Comparison of ENCODE assay signal across 19 cellular contexts in the genomic region with DNA sequence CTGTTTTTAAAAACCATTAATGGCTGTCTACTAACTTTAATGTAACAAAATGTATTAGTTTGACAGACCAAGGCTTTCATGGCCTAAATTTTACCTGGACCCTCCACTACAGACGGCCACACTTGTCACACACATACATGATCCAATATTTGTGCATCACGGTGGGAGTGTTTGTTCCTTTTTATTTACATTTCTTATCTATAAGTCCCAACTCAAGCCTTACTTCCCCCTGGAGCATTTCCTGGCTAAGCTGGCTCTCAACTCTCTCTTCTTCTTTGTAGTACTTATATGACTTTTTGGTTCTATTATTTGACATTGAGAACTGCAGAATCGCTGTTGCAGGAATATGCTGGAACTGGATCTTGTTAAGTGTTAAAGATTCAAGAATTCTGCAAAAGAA.
"Had no signal": no experiment of that assay in that cellular context is flagged by ENCODE, and none has a peak within 500 bp of the region (broad histone marks: within the 10 kb centered on the region; RNA-seq: fewer than 3 reads in every experiment).

No MANE protein-coding gene starts in this region.

- H3K36me3 ChIP-seq: breast epithelium, colonic mucosa, esophagus muscularis mucosa, gastrocnemius medialis, spleen had no signal

- H3K9me3 ChIP-seq: breast epithelium, colonic mucosa, esophagus muscularis mucosa, gastrocnemius medialis, spleen, testis had no signal

- H3K4me3 ChIP-seq: breast epithelium, colonic mucosa, esophagus muscularis mucosa, gastrocnemius medialis, spleen, testis had no signal

- DNase-seq: activated CD4-positive, alpha-beta T cell treated with anti-CD3 and anti-CD28 coated beads, Interleukin-2, amount 50 U/mL, for 48 hours; activated naive CD4-positive, alpha-beta T cell treated with Interleukin-2 at 50 U/mL for 16 hours; activated naive CD8-positive, alpha-beta T cell treated with anti-CD3 and anti-CD28 coated beads for 36 hours; activated T-cell treated with anti-CD3 and anti-CD28 coated beads, Interleukin-2, amount 50 U/mL, for 48 hours; amniotic stem cell; colonic mucosa; gastrocnemius medialis; hippocampal formation; kidney glomerular epithelial cell; naive B cell; retina; spleen; stimulated activated CD4-positive, alpha-beta T cell treated with anti-CD3 and anti-CD28 coated beads, Interleukin-4, amount 100 ng/mL, for 1 hour; stimulated activated naive CD4-positive, alpha-beta T cell; T-cell; testis had no signal

- H3K27me3 ChIP-seq: breast epithelium, colonic mucosa, esophagus muscularis mucosa, gastrocnemius medialis, spleen, testis had no signal

- H3K27ac ChIP-seq: breast epithelium, colonic mucosa, esophagus muscularis mucosa, testis had no signal

- H3K4me1 ChIP-seq: breast epithelium, colonic mucosa, spleen, testis had no signal

- ATAC-seq: gastrocnemius medialis, T-cell, WTC11 had no signal
